In genomic region chrX:116240446-116240845, GRCh38 we compare ENCODE assay signal across 17 cellular contexts.
DNase-seq lines count a peak whose midpoint lies in the region; ATAC-seq and TF ChIP-seq lines count a peak whose summit lies in the region.
"Had no signal": no experiment of that assay in that cellular context is flagged by ENCODE, and none has a peak within 500 bp of the region (broad histone marks: within the 10 kb centered on the region; RNA-seq: fewer than 3 reads in every experiment).

No MANE protein-coding gene starts in this region.

- POLR2A ChIA-PET in CD8-positive, alpha-beta memory T cell (lab: Charles Lee): no interaction called here

- no peak overlapping the region for H3K4me3 Mint-ChIP-seq in stimulated activated naive CD8-positive, alpha-beta T cell treated with anti-CD3 and anti-CD28 coated beads, Interleukin-15, amount 100 ng/mL, for 72 hours
- H3K4me3 Mint-ChIP-seq in CD8-positive, alpha-beta memory T cell: no peak overlapping the region
- H3K4me3 Mint-ChIP-seq: activated T-cell treated with anti-CD3 and anti-CD28 coated beads, Interleukin-2, amount 50 U/mL, for 24 hours; GM23338; naive thymus-derived CD4-positive, alpha-beta T cell had no signal

- 15 to 19% methylated on average over 3 of the region's 3 CpGs for whole genome bisulfite sequencing in body of pancreas, 2 donors

- no peaks in the 10 kb centered on the region for H3K27me3 Mint-ChIP-seq in stimulated activated naive CD8-positive, alpha-beta T cell treated with anti-CD3 and anti-CD28 coated beads, Interleukin-15, amount 100 ng/mL, for 72 hours
- H3K27me3 Mint-ChIP-seq in CD8-positive, alpha-beta memory T cell: peaks cover 0 to 3% of the 10 kb centered on the region in 2 donors
- H3K27me3 Mint-ChIP-seq: naive thymus-derived CD4-positive, alpha-beta T cell had no signal

- CTCF ChIA-PET in CD8-positive, alpha-beta memory T cell (lab: Charles Lee): no interaction called here

- DNase-seq in DMS53 (lab: John Stamatoyannopoulos, UW) (peak; percentile 80), NCI-H146 treated with DMSO at 0.1 percent for 48 hours (lab: John Stamatoyannopoulos, UW; ENCODE audit: unreplicated experiment) (peak; percentile 4), body of pancreas (peak in 2 of 4 donors; percentile 13 to 25), lower lobe of right lung (no peak), left ventricle myocardium inferior (no peak)
- no peak for DNase-seq in stimulated activated naive CD8-positive, alpha-beta T cell treated with anti-CD3 and anti-CD28 coated beads, Interleukin-15, amount 100 ng/mL, for 72 hours
- DNase-seq in CD8-positive, alpha-beta memory T cell: no peak
- DNase-seq: activated CD4-positive, alpha-beta T cell treated with anti-CD3 and anti-CD28 coated beads for 1 hour; activated T-cell treated with anti-CD3 and anti-CD28 coated beads, Interleukin-2, amount 50 U/mL, for 24 hours; amniotic stem cell; Kasumi-1; kidney; naive thymus-derived CD4-positive, alpha-beta T cell; stimulated activated naive CD4-positive, alpha-beta T cell treated with Interleukin-2 at 50 U/mL for 16 hours had no signal

- no peaks in the 10 kb centered on the region for H3K9me3 ChIP-seq in body of pancreas
- no peaks in the 10 kb centered on the region for H3K9me3 ChIP-seq in lower lobe of right lung
- H3K9me3 ChIP-seq in left ventricle myocardium inferior (replicated peaks): peaks cover 4% of the 10 kb centered on the region
- no peaks in the 10 kb centered on the region for H3K9me3 ChIP-seq in CD8-positive, alpha-beta memory T cell (ENCODE audit: low read length)

- ATAC-seq in body of pancreas (peak; percentile 71), lower lobe of right lung (peak; percentile 32 to 87), GM18517 (IDR thresholded peaks at IDR 0.05; ENCODE audit: unreplicated experiment) (no peak)
- ATAC-seq in stimulated activated naive CD8-positive, alpha-beta T cell treated with anti-CD3 and anti-CD28 coated beads, Interleukin-15, amount 100 ng/mL, for 72 hours: no peak
- ATAC-seq: GM23338; naive thymus-derived CD4-positive, alpha-beta T cell; sciatic nerve had no signal

- peaks cover 0 to 2% (median 0%) of the 10 kb centered on the region in 3 donors for H3K36me3 Mint-ChIP-seq in CD8-positive, alpha-beta memory T cell
- H3K36me3 Mint-ChIP-seq: naive thymus-derived CD4-positive, alpha-beta T cell had no signal

- H3K9me3 Mint-ChIP-seq in stimulated activated naive CD8-positive, alpha-beta T cell treated with anti-CD3 and anti-CD28 coated beads, Interleukin-15, amount 100 ng/mL, for 72 hours: no peaks in the 10 kb centered on the region
- peaks cover 0 to 6% (median 5%) of the 10 kb centered on the region in 5 donors for H3K9me3 Mint-ChIP-seq in CD8-positive, alpha-beta memory T cell
- H3K9me3 Mint-ChIP-seq: activated T-cell treated with anti-CD3 and anti-CD28 coated beads, Interleukin-2, amount 50 U/mL, for 24 hours had no signal

- H3K36me3 ChIP-seq in body of pancreas (replicated peaks in 1 of 2; ENCODE audit: insufficient read depth in 1 of 2, low read depth in 2 of 2) (no peaks in the 10 kb centered on the region), lower lobe of right lung (no peaks in the 10 kb centered on the region), left ventricle myocardium inferior (no peaks in the 10 kb centered on the region)
- H3K36me3 ChIP-seq in CD8-positive, alpha-beta memory T cell (ENCODE audit: insufficient read depth, low read length): no peaks in the 10 kb centered on the region

- H3K4me1 ChIP-seq in body of pancreas (peaks cover 8% of the 10 kb centered on the region), lower lobe of right lung (no peaks in the 10 kb centered on the region), left ventricle myocardium inferior (no peaks in the 10 kb centered on the region)
- H3K4me1 ChIP-seq in CD8-positive, alpha-beta memory T cell (ENCODE audit: insufficient read depth, low read length): no peaks in the 10 kb centered on the region

- TF ChIP-seq CTCF in body of pancreas (IDR thresholded peaks at IDR 0.05) (no peak), lower lobe of right lung (IDR thresholded peaks at IDR 0.05) (no peak), left ventricle myocardium inferior (IDR thresholded peaks at IDR 0.05; ENCODE audit: borderline replicate concordance) (no peak)

- intact Hi-C loops in body of pancreas (cut with DNase I) (no loop called here), lower lobe of right lung (cut with DNase I) (no loop called here), left ventricle myocardium inferior (cut with micrococcal nuclease) (no loop called here)

- H3K4me3 ChIP-seq in body of pancreas (no peak overlapping the region), lower lobe of right lung (no peak overlapping the region), left ventricle myocardium inferior (no peak overlapping the region)
- H3K4me3 ChIP-seq in CD8-positive, alpha-beta memory T cell (ENCODE audit: low read length): no peak overlapping the region
- H3K4me3 ChIP-seq: GM23338 had no signal

- H3K27ac ChIP-seq in body of pancreas: peak overlapping the region in 2 of 4 donors; percentile 14 to 62
- H3K27ac ChIP-seq in lower lobe of right lung: peak overlapping the region; percentile 31
- H3K27ac ChIP-seq in left ventricle myocardium inferior (replicated peaks): no peak overlapping the region
- no peak overlapping the region for H3K27ac ChIP-seq in CD8-positive, alpha-beta memory T cell (ENCODE audit: low read depth, low read length)

- no peak overlapping the region for H3K27ac Mint-ChIP-seq in stimulated activated naive CD8-positive, alpha-beta T cell treated with anti-CD3 and anti-CD28 coated beads, Interleukin-15, amount 100 ng/mL, for 72 hours
- H3K27ac Mint-ChIP-seq in CD8-positive, alpha-beta memory T cell: no peak overlapping the region
- H3K27ac Mint-ChIP-seq: activated T-cell treated with anti-CD3 and anti-CD28 coated beads, Interleukin-2, amount 50 U/mL, for 24 hours; GM23338; naive thymus-derived CD4-positive, alpha-beta T cell had no signal

- H3K27me3 ChIP-seq in body of pancreas: no peaks in the 10 kb centered on the region
- no peaks in the 10 kb centered on the region for H3K27me3 ChIP-seq in lower lobe of right lung (ENCODE audit: low read depth)
- no peaks in the 10 kb centered on the region for H3K27me3 ChIP-seq in left ventricle myocardium inferior (ENCODE audit: low read depth)
- H3K27me3 ChIP-seq in CD8-positive, alpha-beta memory T cell (ENCODE audit: insufficient read depth, low read length, poor library complexity, severe bottlenecking): no peaks in the 10 kb centered on the region

- TF ChIP-seq POLR2A in body of pancreas (IDR thresholded peaks at IDR 0.05): no peak

- H3K4me1 Mint-ChIP-seq in stimulated activated naive CD8-positive, alpha-beta T cell treated with anti-CD3 and anti-CD28 coated beads, Interleukin-15, amount 100 ng/mL, for 72 hours: no peaks in the 10 kb centered on the region
- H3K4me1 Mint-ChIP-seq in CD8-positive, alpha-beta memory T cell: no peaks in the 10 kb centered on the region
- H3K4me1 Mint-ChIP-seq: GM23338; naive thymus-derived CD4-positive, alpha-beta T cell had no signal

Comparison
In these comparisons a context has a peak if more than half of its experiments do, and no peak if none do; other contexts are left out.
1. DNase-seq: peak in DMS53 (single experiment) and NCI-H146 treated with DMSO at 0.1 percent for 48 hours (single experiment); none in lower lobe of right lung (single experiment), stimulated activated naive CD8-positive, alpha-beta T cell treated with anti-CD3 and anti-CD28 coated beads, Interleukin-15, amount 100 ng/mL, for 72 hours (0 of 2), left ventricle myocardium inferior (single experiment) and CD8-positive, alpha-beta memory T cell (0 of 5).
2. ATAC-seq: peak in body of pancreas (single experiment) and lower lobe of right lung (2 of 2); none in stimulated activated naive CD8-positive, alpha-beta T cell treated with anti-CD3 and anti-CD28 coated beads, Interleukin-15, amount 100 ng/mL, for 72 hours (single experiment) and GM18517 (single experiment).